In the genomic region with DNA sequence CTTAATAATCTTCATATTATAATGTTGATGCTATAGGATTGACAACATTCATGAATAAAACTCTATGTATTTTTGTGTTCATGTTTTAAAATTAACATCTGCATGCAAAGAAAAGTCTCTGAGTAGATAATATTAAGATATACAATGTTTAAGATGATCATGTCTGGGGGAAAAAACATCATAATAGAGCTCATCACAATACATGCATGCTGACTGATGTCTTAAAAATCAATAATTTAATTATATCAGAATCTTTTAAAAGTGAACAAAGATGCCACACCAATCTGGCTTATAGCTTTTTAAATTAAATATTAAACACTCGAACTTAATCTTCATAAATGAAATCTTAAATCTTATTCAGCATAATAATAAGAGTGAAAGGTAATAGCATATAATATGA, we compare ENCODE assay signal across 7 cellular contexts.
"Had no signal": no experiment of that assay in that cellular context is flagged by ENCODE, and none has a peak within 500 bp of the region (broad histone marks: within the 10 kb centered on the region; RNA-seq: fewer than 3 reads in every experiment).

No MANE protein-coding gene starts in this region.

- H3K27me3 Mint-ChIP-seq: IgD-negative memory B cell had no signal

- H3K4me3 Mint-ChIP-seq: GM23338, H9, IgD-negative memory B cell had no signal

- H3K4me1 Mint-ChIP-seq: IgD-negative memory B cell had no signal

- H3K4me3 ChIP-seq: GM23338 had no signal

- FAIRE-seq: H1, HepG2 had no signal

- DNase-seq: H9, HCEC 1CT, KG1 had no signal

- H3K9me3 Mint-ChIP-seq: GM23338, H9 had no signal

- H3K27ac Mint-ChIP-seq: GM23338, IgD-negative memory B cell had no signal
